8 cellular contexts compared by ENCODE assay signal in the genomic region with DNA sequence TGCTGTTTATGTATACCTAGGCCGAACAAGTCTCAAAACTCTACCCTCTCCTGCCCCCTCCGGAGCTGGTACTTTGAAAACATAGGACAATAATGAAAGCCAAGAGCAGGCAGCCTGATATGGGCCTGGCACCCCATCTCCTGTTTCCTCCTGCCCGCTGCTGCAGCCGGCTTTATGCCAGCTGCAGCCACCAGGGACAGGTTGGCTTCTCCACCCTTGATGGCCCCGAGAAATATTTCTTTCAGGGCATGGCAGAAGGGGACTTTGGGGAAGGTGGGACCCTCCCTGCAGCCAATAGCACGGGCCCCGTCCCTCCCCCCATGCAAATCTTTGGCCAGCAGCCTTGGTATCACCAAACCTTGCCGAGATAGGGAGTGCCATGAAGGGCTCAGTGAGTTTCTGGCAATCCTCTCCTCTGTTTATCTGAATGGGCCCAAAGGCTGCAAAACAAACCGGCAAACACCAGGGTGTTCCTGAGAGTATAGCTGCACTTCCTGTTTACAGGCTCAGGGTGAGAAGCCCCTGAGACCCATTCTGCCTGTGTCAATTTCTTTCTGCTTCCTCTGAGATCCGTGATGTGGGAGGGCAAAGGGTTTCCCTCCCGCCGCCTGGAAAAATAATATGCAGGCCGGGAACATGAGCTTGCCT.
DNase-seq lines count a peak whose midpoint lies in the region; ATAC-seq and TF ChIP-seq lines count a peak whose summit lies in the region.

No MANE protein-coding gene starts in this region.

- peaks cover 7% of the 10 kb centered on the region for H3K9me3 Mint-ChIP-seq in endodermal cell

- H3K27ac ChIP-seq in endodermal cell (ENCODE audit: low read depth, low read length) (peak overlapping the region; percentile 64), psoas muscle (peak overlapping the region; percentile 63)

- H3K27me3 Mint-ChIP-seq in endodermal cell (ENCODE audit: insufficient read depth), result no peaks in the 10 kb centered on the region

- intact Hi-C loops in psoas muscle (cut with DNase I), result no loop called here

- H3K4me1 Mint-ChIP-seq in endodermal cell, result peaks cover 18% of the 10 kb centered on the region

- no peak overlapping the region for H3K4me3 Mint-ChIP-seq in endodermal cell

- TF ChIP-seq CTCF in endodermal cell (conservative IDR thresholded peaks at IDR 0.05) (peak; percentile 38), psoas muscle (IDR thresholded peaks at IDR 0.05) (peak; percentile 13)

- no peak overlapping the region for H3K4me3 ChIP-seq in endodermal cell (ENCODE audit: low read length)
- H3K4me3 ChIP-seq in psoas muscle, result peak overlapping the region; percentile 31

- DNase-seq in endodermal cell (peak; percentile 63), psoas muscle (peak in 1 of 2 donors; percentile 63)
- no peak for DNase-seq in stimulated activated CD4-positive, alpha-beta T cell treated with anti-CD3 and anti-CD28 coated beads, Interleukin-15, amount 100 ng/mL, for 24 hours
- DNase-seq in activated CD4-positive, alpha-beta T cell treated with anti-CD3 and anti-CD28 coated beads, Interleukin-2, amount 50 U/mL, for 48 hours, result no peak

- H3K36me3 Mint-ChIP-seq in endodermal cell (ENCODE audit: low read depth), result peaks cover 4% of the 10 kb centered on the region

- ATAC-seq in GM18861 (IDR thresholded peaks at IDR 0.05; ENCODE audit: unreplicated experiment) (peak; percentile 55), HG03108 (IDR thresholded peaks at IDR 0.05; ENCODE audit: unreplicated experiment) (peak; percentile 63), psoas muscle (peak; percentile 70 to 91 (median 74)), HG03439 (IDR thresholded peaks at IDR 0.05; ENCODE audit: unreplicated experiment) (no peak)
- ATAC-seq in activated CD4-positive, CD25-positive, alpha-beta regulatory T cell treated with anti-CD3 and anti-CD28 coated beads, Interleukin-2, amount 50 U/mL, for 24 hours, result no peak

- H3K9me3 ChIP-seq in endodermal cell (ENCODE audit: control insufficient read depth, low read length) (peaks cover 9% of the 10 kb centered on the region), psoas muscle (no peaks in the 10 kb centered on the region)

- peak overlapping the region; percentile 83 for H3K27ac Mint-ChIP-seq in endodermal cell

- 83 to 87% methylated on average over 9 to 13 of the region's 13 CpGs for WGBS in endodermal cell (ENCODE audit: insufficient coverage in 1 of 2, insufficient read length in 1 of 2), 2 experiments
- WGBS in psoas muscle, 3 donors, result 4 to 17% (median 8%) methylated on average over 13 of the region's 13 CpGs

- H3K9ac ChIP-seq in endodermal cell (ENCODE audit: extremely low read depth, low read length, poor library complexity, severe bottlenecking), result no peak overlapping the region

- H3K27me3 ChIP-seq in endodermal cell (ENCODE audit: control insufficient read depth, insufficient read depth, low read length, poor library complexity, severe bottlenecking), result no peaks in the 10 kb centered on the region
- H3K27me3 ChIP-seq in psoas muscle (ENCODE audit: insufficient read depth in 3 of 3, low read length in 2 of 3), result no peaks in the 10 kb centered on the region

- H3K4me1 ChIP-seq in endodermal cell (ENCODE audit: control insufficient read depth, insufficient read depth, low read length), result peaks cover 12% of the 10 kb centered on the region
- H3K4me1 ChIP-seq in psoas muscle, result peaks cover 15% of the 10 kb centered on the region

- H3K36me3 ChIP-seq in endodermal cell (ENCODE audit: control insufficient read depth, insufficient read depth, low read length), result no peaks in the 10 kb centered on the region
- no peaks in the 10 kb centered on the region for H3K36me3 ChIP-seq in psoas muscle (ENCODE audit: insufficient read depth in 1 of 2, low read depth in 1 of 2)

Comparison
In these comparisons a context has a peak if more than half of its experiments do, and no peak if none do; other contexts are left out.
1. ATAC-seq: peak in GM18861 (single experiment), HG03108 (single experiment) and psoas muscle (4 of 4); none in activated CD4-positive, CD25-positive, alpha-beta regulatory T cell treated with anti-CD3 and anti-CD28 coated beads, Interleukin-2, amount 50 U/mL, for 24 hours (0 of 2) and HG03439 (single experiment).